ENCODE assay signal across 15 cellular contexts in genomic region chr12:96164951-96165858, GRCh38. TPM values are rescaled to one million over a fixed set of nuclear protein-coding genes. Genes with fewer than 3 reads are reported as not detected.
DNase-seq lines count a peak whose midpoint lies in the region; ATAC-seq and TF ChIP-seq lines count a peak whose summit lies in the region.
"Had no signal": no experiment of that assay in that cellular context is flagged by ENCODE, and none has a peak within 500 bp of the region (broad histone marks: within the 10 kb centered on the region; RNA-seq: fewer than 3 reads in every experiment).

No MANE protein-coding gene starts in this region.

- H3K56ac ChIP-seq in H9 (ENCODE audit: insufficient read length, low read depth, low read length): no peak overlapping the region

- H3K4me1 ChIP-seq in H9 (ENCODE audit: insufficient read depth, low read length) (no peaks in the 10 kb centered on the region; the same call in 1 of the 2 replicates), right cardiac atrium (ENCODE audit: control insufficient read depth, insufficient read depth, low read length) (peaks cover 12% of the 10 kb centered on the region)
- H3K4me1 ChIP-seq: Caco-2 had no signal

- whole genome bisulfite sequencing in H9 (ENCODE audit: extremely low coverage, insufficient read length, low lambda C conversion rate): no CpG with 5 or more reads among the region's 16 CpGs
- 53% methylated on average over 16 of the region's 16 CpGs for WGBS in right cardiac atrium

- H3K14ac ChIP-seq in H9 (ENCODE audit: insufficient read depth, low read length): no peak overlapping the region

- H2BK15ac ChIP-seq in H9 (ENCODE audit: low read depth, low read length): no peak overlapping the region

- H3K9me3 Mint-ChIP-seq in H9: no peaks in the 10 kb centered on the region; a peak in 1 of 5 replicates
- peaks cover 5% of the 10 kb centered on the region for H3K9me3 Mint-ChIP-seq in activated CD4-positive, alpha-beta T cell treated with anti-CD3 and anti-CD28 coated beads, Interleukin-2, amount 10 ng/mL, durations not matched to agents 24 days and 14 days

- no peak overlapping the region for H3T11ph ChIP-seq in H9 (ENCODE audit: low read length)

- no peaks in the 10 kb centered on the region for H3K23me2 ChIP-seq in H9 (ENCODE audit: insufficient read length, low read depth, low read length, poor library complexity, severe bottlenecking)

- H4K91ac ChIP-seq in H9 (ENCODE audit: insufficient read length, low read depth, low read length): no peak overlapping the region

- H2BK20ac ChIP-seq in H9 (ENCODE audit: low read depth, low read length, poor library complexity, severe bottlenecking): no peak overlapping the region

- no peaks in the 10 kb centered on the region for H3K79me2 ChIP-seq in H9 (ENCODE audit: insufficient read depth, low read length)

- H3K27me3 Mint-ChIP-seq in H9 (ENCODE audit: low read depth): no peaks in the 10 kb centered on the region; the same call in none of the 2 replicates
- H3K27me3 Mint-ChIP-seq in activated CD4-positive, alpha-beta T cell treated with anti-CD3 and anti-CD28 coated beads, Interleukin-2, amount 10 ng/mL, durations not matched to agents 24 days and 14 days: peaks cover 1% of the 10 kb centered on the region
- H3K27me3 Mint-ChIP-seq: activated CD8-positive, alpha-beta memory T cell treated with anti-CD3 and anti-CD28 coated beads, Interleukin-2, amount 10 ng/mL, durations not matched to agents 7 days and 5 days had no signal

- H2AFZ ChIP-seq in H9 (ENCODE audit: low read length): peak overlapping the region; percentile 15

- no peak overlapping the region for H2BK5ac ChIP-seq in H9 (ENCODE audit: insufficient read length, low read length)

- H3K27ac ChIP-seq in H9 (ENCODE audit: insufficient read length, low read depth, low read length) (no peak overlapping the region), right cardiac atrium (ENCODE audit: low read length) (peak overlapping the region; percentile 90)

- no peaks in the 10 kb centered on the region for H4K20me1 ChIP-seq in H9 (ENCODE audit: control insufficient read depth, insufficient read depth, insufficient read length)

- H2AK5ac ChIP-seq in H9 (ENCODE audit: insufficient read length, low read length): no peak overlapping the region

- H3K23ac ChIP-seq in H9 (ENCODE audit: insufficient read length, low read depth, low read length): no peak overlapping the region

- DNase-seq in H9 (no peak), dermis blood vessel endothelial cell (peak; percentile 93), right cardiac atrium (peak; percentile 43 to 67 (median 45)), retina (peak; percentile 30), GM19238 (ENCODE audit: insufficient read length, low spot score) (no peak)
- DNase-seq in activated CD4-positive, alpha-beta T cell treated with anti-CD3 and anti-CD28 coated beads, Interleukin-2, amount 10 ng/mL, durations not matched to agents 24 days and 14 days: no peak
- DNase-seq: activated CD4-positive, CD25-positive, alpha-beta regulatory T cell; activated CD8-positive, alpha-beta memory T cell treated with anti-CD3 and anti-CD28 coated beads, Interleukin-2, amount 10 ng/mL, durations not matched to agents 7 days and 5 days; activated gamma-delta T cell treated with Interleukin-2 at 50 U/mL for 16 hours; Caco-2; effector CD4-positive, alpha-beta T cell; NCI-H1930; NCI-H69 had no signal

- no peak overlapping the region for H3K4me3 ChIP-seq in right cardiac atrium (ENCODE audit: low read length)

- no peak overlapping the region for H3K4me3 Mint-ChIP-seq in H9
- H3K4me3 Mint-ChIP-seq in activated CD4-positive, alpha-beta T cell treated with anti-CD3 and anti-CD28 coated beads, Interleukin-2, amount 10 ng/mL, durations not matched to agents 24 days and 14 days: no peak overlapping the region
- H3K4me3 Mint-ChIP-seq: activated CD8-positive, alpha-beta memory T cell treated with anti-CD3 and anti-CD28 coated beads, Interleukin-2, amount 10 ng/mL, durations not matched to agents 7 days and 5 days had no signal

- H3K9ac ChIP-seq in H9 (ENCODE audit: extremely low read depth, insufficient read length, low read length): no peak overlapping the region

- no peaks in the 10 kb centered on the region for H3K79me1 ChIP-seq in H9 (ENCODE audit: insufficient read depth, low read depth, low read length, poor library complexity, severe bottlenecking)

- H3K9me3 ChIP-seq in H9 (ENCODE audit: control insufficient read depth, low read depth, low read length) (no peaks in the 10 kb centered on the region), right cardiac atrium (ENCODE audit: control insufficient read depth, low read length) (no peaks in the 10 kb centered on the region)
- H3K9me3 ChIP-seq: Caco-2 had no signal

- no peaks in the 10 kb centered on the region for H3K36me3 Mint-ChIP-seq in H9 (ENCODE audit: insufficient read depth in 1 of 3, low read depth in 3 of 3)
- no peaks in the 10 kb centered on the region for H3K36me3 Mint-ChIP-seq in activated CD4-positive, alpha-beta T cell treated with anti-CD3 and anti-CD28 coated beads, Interleukin-2, amount 10 ng/mL, durations not matched to agents 24 days and 14 days (ENCODE audit: low read depth)
- H3K36me3 Mint-ChIP-seq: activated CD8-positive, alpha-beta memory T cell treated with anti-CD3 and anti-CD28 coated beads, Interleukin-2, amount 10 ng/mL, durations not matched to agents 7 days and 5 days had no signal

- H4K5ac ChIP-seq in H9 (ENCODE audit: insufficient read length, low read depth, low read length): no peak overlapping the region

- no peak for TF ChIP-seq CTCF in H9 (conservative IDR thresholded peaks at IDR 0.05)

- intact Hi-C loops in right cardiac atrium (cut with DNase I): no loop called here
- intact Hi-C loops in activated CD4-positive, alpha-beta T cell treated with anti-CD3 and anti-CD28 coated beads, Interleukin-2, amount 10 ng/mL, durations not matched to agents 24 days and 14 days (cut with micrococcal nuclease): no loop called here

- ATAC-seq in right cardiac atrium: peak; percentile 79 to 92
- ATAC-seq in HG03520 (IDR thresholded peaks at IDR 0.05; ENCODE audit: unreplicated experiment): no peak
- no peak for ATAC-seq in GM18873 (IDR thresholded peaks at IDR 0.05; ENCODE audit: low FRiP score, unreplicated experiment)
- ATAC-seq: activated CD8-positive, alpha-beta memory T cell treated with anti-CD3 and anti-CD28 coated beads, Interleukin-2, amount 10 ng/mL, durations not matched to agents 7 days and 5 days had no signal

- no peak overlapping the region for H3K27ac Mint-ChIP-seq in H9
- H3K27ac Mint-ChIP-seq in activated CD4-positive, alpha-beta T cell treated with anti-CD3 and anti-CD28 coated beads, Interleukin-2, amount 10 ng/mL, durations not matched to agents 24 days and 14 days: no peak overlapping the region
- H3K27ac Mint-ChIP-seq: activated CD8-positive, alpha-beta memory T cell treated with anti-CD3 and anti-CD28 coated beads, Interleukin-2, amount 10 ng/mL, durations not matched to agents 7 days and 5 days had no signal

- H3K4me1 Mint-ChIP-seq in H9: peaks cover 7 to 11% of the 10 kb centered on the region in 2 experiments
- H3K4me1 Mint-ChIP-seq in activated CD4-positive, alpha-beta T cell treated with anti-CD3 and anti-CD28 coated beads, Interleukin-2, amount 10 ng/mL, durations not matched to agents 24 days and 14 days: peaks cover 4% of the 10 kb centered on the region
- H3K4me1 Mint-ChIP-seq: activated CD8-positive, alpha-beta memory T cell treated with anti-CD3 and anti-CD28 coated beads, Interleukin-2, amount 10 ng/mL, durations not matched to agents 7 days and 5 days had no signal

- H3K4me2 ChIP-seq in H9 (ENCODE audit: insufficient read depth, insufficient read length, low read length): no peak overlapping the region

- H3K18ac ChIP-seq in H9 (ENCODE audit: insufficient read length, low read depth, low read length): no peak overlapping the region

- no peak overlapping the region for H2BK12ac ChIP-seq in H9 (ENCODE audit: insufficient read length, low read depth, low read length)

- H3K4ac ChIP-seq in H9 (ENCODE audit: low read depth, low read length): no peak overlapping the region

- no peak overlapping the region for H4K8ac ChIP-seq in H9 (replicated peaks; ENCODE audit: insufficient read length, low read depth, low read length)

- H3K27me3 ChIP-seq in H9 (ENCODE audit: insufficient read depth, low read length) (peaks cover 4% of the 10 kb centered on the region), right cardiac atrium (ENCODE audit: control insufficient read depth, insufficient read depth) (no peaks in the 10 kb centered on the region)

- H2BK120ac ChIP-seq in H9 (ENCODE audit: low read depth, low read length, poor library complexity, severe bottlenecking): no peak overlapping the region

RNA-seq across cellular contexts. Expression of gene ELK3, which starts 29.0 kb away (rescaled TPM):
- total RNA-seq in H9 (2021): 9.4 and 10.1 TPM in 2 replicates
- 45.6 and 95.3 TPM in 2 replicates for total RNA-seq in dermis blood vessel endothelial cell
- total RNA-seq in right cardiac atrium: 10 to 100 TPM; 18.1 to 34.0 (median 23.7) TPM
- 11.5 TPM for polyA plus RNA-seq in right cardiac atrium
- 29.6 and 33.5 TPM in 2 replicates for total RNA-seq in activated CD4-positive, alpha-beta T cell treated with anti-CD3 and anti-CD28 coated beads, Interleukin-2, amount 10 ng/mL, durations not matched to agents 24 days and 14 days

Comparison
In these comparisons a context has a peak if more than half of its experiments do, and no peak if none do; other contexts are left out.
1. DNase-seq: peak in dermis blood vessel endothelial cell (single experiment), right cardiac atrium (3 of 3) and retina (single experiment); none in H9 (single experiment), activated CD4-positive, alpha-beta T cell treated with anti-CD3 and anti-CD28 coated beads, Interleukin-2, amount 10 ng/mL, durations not matched to agents 24 days and 14 days (single experiment) and GM19238 (single experiment).
2. ATAC-seq: peak in right cardiac atrium (2 of 2); none in HG03520 (single experiment) and GM18873 (single experiment).